In genomic region chr10:119539359-119539651, GRCh38 we compare ENCODE assay signal across 2 cellular contexts.
TF ChIP-seq lines count a peak whose summit lies in the region.

No MANE protein-coding gene starts in this region.

TF ChIP-seq in SK-N-SH, 30 proteins besides CTCF, POLR2A, EP300 and RAD21 (continued from another document):
- TF ChIP-seq USF1 (IDR thresholded peaks at IDR 0.05; ENCODE audit: borderline replicate concordance, low read depth) (no peak), REST (IDR thresholded peaks at IDR 0.05; ENCODE audit: low read depth, low read length) (no peak), YY1 (IDR thresholded peaks at IDR 0.05; ENCODE audit: low read depth) (no peak), NRF1 (IDR thresholded peaks at IDR 0.05; ENCODE audit: low read depth, low read length) (no peak)

TF ChIP-seq in SK-N-SH treated with all-trans-retinoic acid at 6 μM for 48 hours, 23 proteins besides CTCF, POLR2A, EP300 and RAD21 (continued from another document):
- TF ChIP-seq, protein P1, sequence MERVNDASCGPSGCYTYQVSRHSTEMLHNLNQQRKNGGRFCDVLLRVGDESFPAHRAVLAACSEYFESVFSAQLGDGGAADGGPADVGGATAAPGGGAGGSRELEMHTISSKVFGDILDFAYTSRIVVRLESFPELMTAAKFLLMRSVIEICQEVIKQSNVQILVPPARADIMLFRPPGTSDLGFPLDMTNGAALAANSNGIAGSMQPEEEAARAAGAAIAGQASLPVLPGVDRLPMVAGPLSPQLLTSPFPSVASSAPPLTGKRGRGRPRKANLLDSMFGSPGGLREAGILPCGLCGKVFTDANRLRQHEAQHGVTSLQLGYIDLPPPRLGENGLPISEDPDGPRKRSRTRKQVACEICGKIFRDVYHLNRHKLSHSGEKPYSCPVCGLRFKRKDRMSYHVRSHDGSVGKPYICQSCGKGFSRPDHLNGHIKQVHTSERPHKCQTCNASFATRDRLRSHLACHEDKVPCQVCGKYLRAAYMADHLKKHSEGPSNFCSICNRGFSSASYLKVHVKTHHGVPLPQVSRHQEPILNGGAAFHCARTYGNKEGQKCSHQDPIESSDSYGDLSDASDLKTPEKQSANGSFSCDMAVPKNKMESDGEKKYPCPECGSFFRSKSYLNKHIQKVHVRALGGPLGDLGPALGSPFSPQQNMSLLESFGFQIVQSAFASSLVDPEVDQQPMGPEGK (CRISPR knock-in tag; IDR thresholded peaks at IDR 0.05; ENCODE audit: borderline replicate concordance): no peak
- no peak for TF ChIP-seq TSHZ2 (CRISPR knock-in tag; IDR thresholded peaks at IDR 0.05)
